In genomic region chr12:90211017-90211416, GRCh38 we compare ENCODE assay signal across 15 cellular contexts.
DNase-seq lines count a peak whose midpoint lies in the region; ATAC-seq, FAIRE-seq and TF ChIP-seq lines count a peak whose summit lies in the region.
"Had no signal": no experiment of that assay in that cellular context is flagged by ENCODE, and none has a peak within 500 bp of the region (broad histone marks: within the 10 kb centered on the region; RNA-seq: fewer than 3 reads in every experiment).

No MANE protein-coding gene starts in this region.

- intact Hi-C loops in prostate gland (cut with DNase I), result no loop called here

- ATAC-seq in A549 (peak; percentile 64 to 74; a peak in 5 of 6 replicates), omental fat pad (ENCODE audit: low FRiP score) (no peak)
- ATAC-seq: upper lobe of right lung had no signal

- TF ChIP-seq CTCF in A549 (IDR thresholded peaks at IDR 0.05) (no peak), omental fat pad (IDR thresholded peaks at IDR 0.05) (no peak), prostate gland (IDR thresholded peaks at IDR 0.05) (no peak)

- no peaks in the 10 kb centered on the region for H3K27me3 ChIP-seq in prostate gland (replicated peaks; ENCODE audit: insufficient read depth)
- H3K27me3 ChIP-seq: cardiac muscle cell, upper lobe of right lung had no signal

- FAIRE-seq in A549 (lab: Jason Lieb, UNC) (no peak), GM12891 (lab: Jason Lieb, UNC) (no peak)

- DNase-seq in A549 (ENCODE audit: low read depth in 1 of 2, low spot score in 1 of 2) (peak; percentile 5 to 36), HPDE6-E6E7 (ENCODE audit: extremely low spot score) (peak; percentile 48), amniotic epithelial cell (ENCODE audit: low read depth) (peak; percentile 72), hepatic stellate cell (ENCODE audit: low spot score) (peak; percentile 2), GM12891 (ENCODE audit: insufficient read length, low spot score) (no peak), NCI-H526 (lab: John Stamatoyannopoulos, UW) (no peak), omental fat pad (ENCODE audit: low spot score) (no peak), prostate gland (ENCODE audit: low spot score) (no peak)
- DNase-seq: ACHN; activated T-cell treated with anti-CD3 and anti-CD28 coated beads, Interleukin-2, amount 50 U/mL, for 48 hours; immature natural killer cell; NCI-H1092 treated with DMSO at 0.1 percent for 48 hours; NCI-H524 treated with DMSO at 0.1 percent for 48 hours; upper lobe of right lung had no signal

- no peak for TF ChIP-seq EP300 in A549 (IDR thresholded peaks at IDR 0.05)

- H3K9me3 ChIP-seq in A549, result peaks cover 10% of the 10 kb centered on the region; the same call in 2 of the 3 replicates
- no peaks in the 10 kb centered on the region for H3K9me3 ChIP-seq in prostate gland
- H3K9me3 ChIP-seq: upper lobe of right lung had no signal

- no peak for TF ChIP-seq POLR2A in A549 (IDR thresholded peaks at IDR 0.05; ENCODE audit: low read length)
- TF ChIP-seq POLR2A in GM12891 (IDR thresholded peaks at IDR 0.05; ENCODE audit: low read depth, low read length), result no peak
- TF ChIP-seq POLR2A in prostate gland (IDR thresholded peaks at IDR 0.05), result no peak

- POLR2A ChIA-PET in A549 (lab: Yijun Ruan, JAX), result no interaction called here

- no peak overlapping the region for H3K4me2 ChIP-seq in A549

- H3K4me3 ChIP-seq in A549 (no peak overlapping the region), prostate gland (no peak overlapping the region)
- H3K4me3 ChIP-seq: cardiac muscle cell, upper lobe of right lung had no signal

- H3K36me3 ChIP-seq in prostate gland, result no peaks in the 10 kb centered on the region
- H3K36me3 ChIP-seq: cardiac muscle cell, upper lobe of right lung had no signal

- H3K4me1 ChIP-seq in A549 (no peaks in the 10 kb centered on the region), prostate gland (replicated peaks) (no peaks in the 10 kb centered on the region)
- H3K4me1 ChIP-seq: upper lobe of right lung had no signal

- WGBS in A549 (ENCODE audit: missing lambda C conversion rate), result 6% methylated on average over 1 of the region's 1 CpG
- WGBS in prostate gland, result 63% methylated on average over 1 of the region's 1 CpG

- TF ChIP-seq RAD21 in A549 (conservative IDR thresholded peaks at IDR 0.05 in 1 of 2, IDR thresholded peaks at IDR 0.05 in 1 of 2), result no peak

- CTCF ChIA-PET in A549 (lab: Yijun Ruan, JAX), result interaction anchor here (1.3 kb wide), 1 partner anchor 51 kb away, joined by 3 read pairs; no protein-coding TSS in a partner anchor

- H3K27ac ChIP-seq in A549, result no peak overlapping the region
- no peak overlapping the region for H3K27ac ChIP-seq in prostate gland
- H3K27ac ChIP-seq: cardiac muscle cell, upper lobe of right lung had no signal

TF ChIP-seq in A549, 52 proteins besides CTCF, POLR2A, EP300 and RAD21:
- TF ChIP-seq NR3C1 (IDR thresholded peaks at IDR 0.05) (no peak), FOSL2 (IDR thresholded peaks at IDR 0.05) (no peak), FOSL2 (CRISPR knock-in tag; IDR thresholded peaks at IDR 0.05) (peak; percentile 58)

TF ChIP-seq in GM12891, 5 proteins besides CTCF, POLR2A, EP300 and RAD21:
- TF ChIP-seq SPI1 (IDR thresholded peaks at IDR 0.05; ENCODE audit: low read depth, low read length) (no peak), POU2F2 (IDR thresholded peaks at IDR 0.05; ENCODE audit: low read depth, low read length) (no peak), POLR2AphosphoS5 (IDR thresholded peaks at IDR 0.05; ENCODE audit: low read depth, low read length) (no peak), PAX5 (IDR thresholded peaks at IDR 0.05; ENCODE audit: insufficient read depth, low read length, severe bottlenecking) (no peak), TAF1 (IDR thresholded peaks at IDR 0.05; ENCODE audit: low read depth, low read length) (no peak)

Comparison
In these comparisons a context has a peak if more than half of its experiments do, and no peak if none do; other contexts are left out.
1. DNase-seq: peak in A549 (2 of 2), HPDE6-E6E7 (single experiment), amniotic epithelial cell (single experiment) and hepatic stellate cell (single experiment); none in GM12891 (single experiment), NCI-H526 (0 of 2), omental fat pad (single experiment) and prostate gland (single experiment).